ENCODE assay signal across 11 cellular contexts in the genomic region with DNA sequence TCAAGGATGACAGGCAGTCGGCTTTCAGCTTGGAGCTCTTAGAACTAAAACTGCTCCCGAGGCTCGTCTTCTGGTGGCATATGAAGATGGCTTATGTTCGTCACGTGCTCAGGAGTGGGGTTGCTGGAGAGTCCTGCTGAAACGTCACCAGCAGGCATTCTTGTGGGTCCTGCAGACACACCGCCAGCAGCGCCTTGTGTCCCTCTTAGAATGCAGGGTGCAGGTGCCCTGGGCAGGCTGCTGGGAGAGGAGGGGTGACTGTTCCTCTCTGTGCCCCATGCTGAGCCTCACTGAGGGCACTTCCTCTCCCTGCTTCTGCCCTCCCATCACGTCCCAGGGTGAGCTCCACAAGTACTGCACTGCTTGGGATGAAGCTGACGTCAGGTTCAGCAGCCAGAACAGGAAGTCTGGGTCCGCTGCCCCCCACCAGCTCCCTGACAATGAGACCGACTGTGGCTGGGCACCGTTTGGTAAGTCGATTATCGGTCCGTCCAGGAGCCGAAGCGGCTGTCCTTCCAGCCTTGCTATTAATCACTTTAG. TPM values are rescaled to one million over a fixed set of nuclear protein-coding genes. Genes with fewer than 3 reads are reported as not detected.
A peak's percentile ranks its signal among the peaks of the same experiment; 100 is the strongest.
DNase-seq lines count a peak whose midpoint lies in the region; ATAC-seq and TF ChIP-seq lines count a peak whose summit lies in the region.
"Had no signal": no experiment of that assay in that cellular context is flagged by ENCODE, and none has a peak within 500 bp of the region (broad histone marks: within the 10 kb centered on the region; RNA-seq: fewer than 3 reads in every experiment).

No MANE protein-coding gene starts in this region.

- peak overlapping the region; percentile 48 for H3K4me3 Mint-ChIP-seq in CD4-positive, alpha-beta T cell
- H3K4me3 Mint-ChIP-seq in T-cell = peak overlapping the region; percentile 2 to 49 (median 34)
- H3K4me3 Mint-ChIP-seq in CD8-positive, alpha-beta memory T cell = no peak overlapping the region

- peaks cover 56% of the 10 kb centered on the region for H3K36me3 Mint-ChIP-seq in CD4-positive, alpha-beta T cell (ENCODE audit: low read depth)
- peaks cover 41% of the 10 kb centered on the region for H3K36me3 Mint-ChIP-seq in T-cell
- peaks cover 0 to 74% (median 9%) of the 10 kb centered on the region in 3 donors for H3K36me3 Mint-ChIP-seq in CD8-positive, alpha-beta memory T cell

- intact Hi-C loops in CD4-positive, alpha-beta T cell (cut with DNase I, micrococcal nuclease) = loop anchor here in 1 of 2 experiments (2.0 kb wide), 1 partner anchor 198 kb away; no protein-coding TSS in a partner anchor

- TF ChIP-seq CTCF in CD4-positive, alpha-beta T cell (IDR thresholded peaks at IDR 0.05) = no peak

- no peaks in the 10 kb centered on the region for H3K9me3 ChIP-seq in CD4-positive, alpha-beta T cell (ENCODE audit: control insufficient read depth, low read length)
- H3K9me3 ChIP-seq in CD8-positive, alpha-beta memory T cell (ENCODE audit: low read length) = no peaks in the 10 kb centered on the region

- no peaks in the 10 kb centered on the region for H3K4me1 ChIP-seq in CD8-positive, alpha-beta memory T cell (ENCODE audit: insufficient read depth, low read length)

- no peak for DNase-seq in CD4-positive, alpha-beta T cell
- DNase-seq in T-cell (peak in 1 of 34 experiments; percentile 13), left lobe of liver (ENCODE audit: low spot score) (peak; percentile 45), HUDEP-2 (lab: John Stamatoyannopoulos, UW; ENCODE audit: unreplicated experiment in 76 of 76) (no peak), NCI-H1092 (lab: John Stamatoyannopoulos, UW) (no peak)
- DNase-seq in CD8-positive, alpha-beta memory T cell = no peak
- DNase-seq: DMS79 treated with DMSO at 0.1 percent for 48 hours, MM.1S had no signal

- peaks cover 10% of the 10 kb centered on the region for H3K36me3 ChIP-seq in CD8-positive, alpha-beta memory T cell (ENCODE audit: insufficient read depth, low read length)

- H3K9me3 Mint-ChIP-seq in CD4-positive, alpha-beta T cell = no peaks in the 10 kb centered on the region
- no peaks in the 10 kb centered on the region for H3K9me3 Mint-ChIP-seq in T-cell
- H3K9me3 Mint-ChIP-seq in CD8-positive, alpha-beta memory T cell = no peaks in the 10 kb centered on the region

- no peak overlapping the region for H3K27ac ChIP-seq in CD4-positive, alpha-beta T cell (ENCODE audit: low read depth, low read length)
- H3K27ac ChIP-seq in CD8-positive, alpha-beta memory T cell (ENCODE audit: low read depth, low read length) = no peak overlapping the region

- peak; percentile 63 for ATAC-seq in CD4-positive, alpha-beta T cell (ENCODE audit: poor library complexity)
- ATAC-seq in GM21786 (IDR thresholded peaks at IDR 0.05; ENCODE audit: unreplicated experiment) = peak; percentile 9
- ATAC-seq in T-cell (replicated peaks in 1 of 4) = peak in 3 of 4 experiments; percentile 26 to 56 (median 47)
- no peak for ATAC-seq in left lobe of liver
- no peak for ATAC-seq in GM21360 (IDR thresholded peaks at IDR 0.05; ENCODE audit: unreplicated experiment)

- H3K4me1 Mint-ChIP-seq in CD4-positive, alpha-beta T cell (ENCODE audit: low read depth) = peaks cover 26% of the 10 kb centered on the region
- H3K4me1 Mint-ChIP-seq in T-cell = peaks cover 5 to 42% (median 32%) of the 10 kb centered on the region in 3 donors
- peaks cover 19 to 29% (median 24%) of the 10 kb centered on the region in 3 donors for H3K4me1 Mint-ChIP-seq in CD8-positive, alpha-beta memory T cell

- CTCF ChIA-PET in CD4-positive, alpha-beta T cell (lab: Charles Lee) = no interaction called here
- CTCF ChIA-PET in T-cell (lab: Charles Lee) = no interaction called here
- CTCF ChIA-PET in CD8-positive, alpha-beta memory T cell (lab: Charles Lee) = no interaction called here

- POLR2A ChIA-PET in CD4-positive, alpha-beta T cell (lab: Charles Lee) = interaction anchor here (0.8 kb wide), 1 partner anchor 20 kb away, joined by 3 read pairs; no protein-coding TSS in a partner anchor
- POLR2A ChIA-PET in T-cell (lab: Charles Lee) = no interaction called here
- POLR2A ChIA-PET in CD8-positive, alpha-beta memory T cell (lab: Charles Lee) = no interaction called here

- H3K27me3 Mint-ChIP-seq in CD4-positive, alpha-beta T cell = no peaks in the 10 kb centered on the region
- H3K27me3 Mint-ChIP-seq in T-cell = no peaks in the 10 kb centered on the region
- H3K27me3 Mint-ChIP-seq in CD8-positive, alpha-beta memory T cell = no peaks in the 10 kb centered on the region

- H3K27me3 ChIP-seq in CD4-positive, alpha-beta T cell (ENCODE audit: control insufficient read depth, insufficient read depth, low read length) = no peaks in the 10 kb centered on the region
- H3K27me3 ChIP-seq in CD8-positive, alpha-beta memory T cell (ENCODE audit: insufficient read depth, low read length, poor library complexity, severe bottlenecking) = no peaks in the 10 kb centered on the region

- H3K4me3 ChIP-seq in CD8-positive, alpha-beta memory T cell (ENCODE audit: low read length) = no peak overlapping the region

- peak overlapping the region; percentile 39 for H3K27ac Mint-ChIP-seq in CD4-positive, alpha-beta T cell
- H3K27ac Mint-ChIP-seq in T-cell = peak overlapping the region in 1 of 2 donors; percentile 24
- peak overlapping the region in 4 of 8 donors; percentile 12 to 69 (median 53) for H3K27ac Mint-ChIP-seq in CD8-positive, alpha-beta memory T cell

RNA-seq across cellular contexts. Expression of a gene that starts 20.8 kb away (rescaled TPM):
- total RNA-seq in CD4-positive, alpha-beta T cell = 10 to 100 TPM; 16.4 to 16.7 TPM
- total RNA-seq in T-cell (10 to 100 TPM; 18.7 to 26.3 (median 22.6) TPM), left lobe of liver (5.0 TPM)
- 10 to 100 TPM; 16.6 to 16.9 TPM for total RNA-seq in CD8-positive, alpha-beta memory T cell
- 6.5 TPM for polyA plus RNA-seq in CD8-positive, alpha-beta memory T cell

RNA-seq across cellular contexts. Expression of a gene that starts 38.4 kb away (rescaled TPM):
- total RNA-seq in CD4-positive, alpha-beta T cell = under 1 TPM; 0.34 to 0.38 TPM
- total RNA-seq in T-cell (under 1 TPM in 2 of 5 donors, not detected in 3; 0.12 to 0.20 TPM), left lobe of liver (0.33 TPM)
- not detected for total RNA-seq in CD8-positive, alpha-beta memory T cell
- not detected for polyA plus RNA-seq in CD8-positive, alpha-beta memory T cell
- total RNA-seq: glomerular endothelial cell had no signal

Comparison
In these comparisons a context has a peak if more than half of its experiments do, and no peak if none do; other contexts are left out.
1. ATAC-seq: peak in CD4-positive, alpha-beta T cell (single experiment), GM21786 (single experiment) and T-cell (3 of 4); none in left lobe of liver (single experiment) and GM21360 (single experiment).
2. H3K4me3 Mint-ChIP-seq: peak in CD4-positive, alpha-beta T cell (single experiment) and T-cell (3 of 3); none in CD8-positive, alpha-beta memory T cell (0 of 7).